ENCODE assay signal across 8 cellular contexts in genomic region chr3:3798641-3799113, GRCh38. TPM values are rescaled to one million over a fixed set of nuclear protein-coding genes. Genes with fewer than 3 reads are reported as not detected.
DNase-seq lines count a peak whose midpoint lies in the region; ATAC-seq and TF ChIP-seq lines count a peak whose summit lies in the region.

No MANE protein-coding gene starts in this region.

- DNase-seq in COLO668 (lab: John Stamatoyannopoulos, UW; ENCODE audit: unreplicated experiment), result peak; percentile 38
- peak; percentile 28 for DNase-seq in activated CD4-positive, alpha-beta memory T cell treated with anti-CD3 and anti-CD28 coated beads, Interleukin-2, amount 10 ng/mL, durations not matched to agents 7 days and 5 days
- peak; percentile 16 for DNase-seq in germinal center (ENCODE audit: low spot score)
- peak in 1 of 2 donors; percentile 76 for DNase-seq in aorta

- H3K27me3 Mint-ChIP-seq in activated CD4-positive, alpha-beta memory T cell treated with anti-CD3 and anti-CD28 coated beads, Interleukin-2, amount 10 ng/mL, durations not matched to agents 7 days and 5 days, result peaks cover 50% of the 10 kb centered on the region

- CTCF ChIA-PET in HEK293 (lab: Yijun Ruan, JAX), result no interaction called here
- CTCF ChIA-PET in activated CD4-positive, alpha-beta memory T cell treated with anti-CD3 and anti-CD28 coated beads, Interleukin-2, amount 10 ng/mL, durations not matched to agents 7 days and 5 days (lab: Charles Lee), result interaction anchor here (0.7 kb wide), 1 partner anchor 1325 kb away, joined by 3 read pairs; no protein-coding TSS in a partner anchor

- no peaks in the 10 kb centered on the region for H3K36me3 Mint-ChIP-seq in activated CD4-positive, alpha-beta memory T cell treated with anti-CD3 and anti-CD28 coated beads, Interleukin-2, amount 10 ng/mL, durations not matched to agents 7 days and 5 days (ENCODE audit: low read depth)

- peak overlapping the region; percentile 71 for H3K4me3 Mint-ChIP-seq in activated CD4-positive, alpha-beta memory T cell treated with anti-CD3 and anti-CD28 coated beads, Interleukin-2, amount 10 ng/mL, durations not matched to agents 7 days and 5 days

- H3K9me3 ChIP-seq in HEK293 (ENCODE audit: control insufficient read depth, insufficient read depth, low read depth, low read length) (no peaks in the 10 kb centered on the region; the same call in 1 of the 2 replicates), neutrophil (no peaks in the 10 kb centered on the region), aorta (ENCODE audit: control insufficient read depth, low read length) (no peaks in the 10 kb centered on the region)

- H3K4me1 Mint-ChIP-seq in activated CD4-positive, alpha-beta memory T cell treated with anti-CD3 and anti-CD28 coated beads, Interleukin-2, amount 10 ng/mL, durations not matched to agents 7 days and 5 days, result peaks cover 11% of the 10 kb centered on the region

- H3K9me3 Mint-ChIP-seq in activated CD4-positive, alpha-beta memory T cell treated with anti-CD3 and anti-CD28 coated beads, Interleukin-2, amount 10 ng/mL, durations not matched to agents 7 days and 5 days, result no peaks in the 10 kb centered on the region

- POLR2A ChIA-PET in HEK293 (lab: Yijun Ruan, JAX), result no interaction called here
- POLR2A ChIA-PET in activated CD4-positive, alpha-beta memory T cell treated with anti-CD3 and anti-CD28 coated beads, Interleukin-2, amount 10 ng/mL, durations not matched to agents 7 days and 5 days (lab: Charles Lee), result no interaction called here

- H3K27ac ChIP-seq in HEK293 (ENCODE audit: extremely low read depth, low read depth, low read length) (peak overlapping the region; percentile 74; the same call in 1 of the 2 replicates), neutrophil (peak overlapping the region; percentile 73), aorta (ENCODE audit: low read depth in 1 of 2, low read length in 2 of 2) (peak overlapping the region in 1 of 2 donors; percentile 4)

- peak; percentile 42 for ATAC-seq in aorta (ENCODE audit: low FRiP score)
- no peak for ATAC-seq in HG03045 (IDR thresholded peaks at IDR 0.05; ENCODE audit: unreplicated experiment)
- no peak for ATAC-seq in GM18870 (IDR thresholded peaks at IDR 0.05; ENCODE audit: unreplicated experiment)

- TF ChIP-seq CTCF in HEK293 (tag by site-specific recombination; IDR thresholded peaks at IDR 0.05) (no peak), neutrophil (IDR thresholded peaks at IDR 0.05) (no peak)

- H3K27ac Mint-ChIP-seq in activated CD4-positive, alpha-beta memory T cell treated with anti-CD3 and anti-CD28 coated beads, Interleukin-2, amount 10 ng/mL, durations not matched to agents 7 days and 5 days, result no peak overlapping the region

- H3K36me3 ChIP-seq in HEK293 (ENCODE audit: control insufficient read depth in 2 of 2, insufficient read depth in 1 of 2, low read length in 2 of 2) (no peaks in the 10 kb centered on the region), neutrophil (no peaks in the 10 kb centered on the region), aorta (ENCODE audit: control insufficient read depth in 1 of 2, insufficient read depth in 2 of 2, low read length in 1 of 2) (no peaks in the 10 kb centered on the region)

- H3K4me1 ChIP-seq in HEK293 (ENCODE audit: control insufficient read depth, insufficient read depth, low read length), result no peaks in the 10 kb centered on the region
- H3K4me1 ChIP-seq in neutrophil (ENCODE audit: control insufficient read depth in 1 of 2, insufficient read depth in 1 of 2, low read depth in 1 of 2, low read length in 1 of 2), result peaks cover 23 to 28% of the 10 kb centered on the region in 2 experiments
- no peaks in the 10 kb centered on the region for H3K4me1 ChIP-seq in aorta (ENCODE audit: control insufficient read depth in 1 of 2, insufficient read depth in 2 of 2, low read length in 2 of 2)

- intact Hi-C loops in aorta (cut with DNase I), result loop anchor here in 1 of 2 donors (5.0 kb wide), 1 partner anchor 596 kb away; no protein-coding TSS in a partner anchor

- H3K27me3 ChIP-seq in neutrophil (peaks cover 61% of the 10 kb centered on the region), aorta (ENCODE audit: control insufficient read depth in 1 of 2, insufficient read depth in 2 of 2, low read length in 1 of 2) (no peaks in the 10 kb centered on the region)

- WGBS in aorta, 2 donors, result 0% methylated on average over 37 of the region's 37 CpGs

- H3K4me3 ChIP-seq in HEK293 (ENCODE audit: low read depth, low read length) (peak overlapping the region; percentile 55), neutrophil (ENCODE audit: low read depth in 1 of 2, low read length in 1 of 2) (peak overlapping the region; percentile 75 to 83), aorta (ENCODE audit: low read length in 2 of 2) (peak overlapping the region; percentile 42 to 48)

TF ChIP-seq in HEK293, 187 proteins besides CTCF, POLR2A, EP300 and RAD21 (continues in another document):
- no peak for TF ChIP-seq ZFP37 (tag by site-specific recombination; IDR thresholded peaks at IDR 0.05)
- peak; percentile 68 for TF ChIP-seq ZNF335 (tag by site-specific recombination; conservative IDR thresholded peaks at IDR 0.05)
- no peak for TF ChIP-seq ZNF548 (tag by site-specific recombination; IDR thresholded peaks at IDR 0.05)
- TF ChIP-seq TCF7L2 (IDR thresholded peaks at IDR 0.05; ENCODE audit: borderline replicate concordance, low read depth, low read length), result no peak
- TF ChIP-seq PRDM10 (tag by site-specific recombination; IDR thresholded peaks at IDR 0.05), result no peak
- TF ChIP-seq RBAK (tag by site-specific recombination; IDR thresholded peaks at IDR 0.05), result no peak
- peak; percentile 38 for TF ChIP-seq SP2 (tag by site-specific recombination; IDR thresholded peaks at IDR 0.05)
- TF ChIP-seq ZBTB20 (tag by site-specific recombination; IDR thresholded peaks at IDR 0.05), result peak; percentile 90
- TF ChIP-seq ZNF140 (tag by site-specific recombination; IDR thresholded peaks at IDR 0.05), result no peak
- TF ChIP-seq ZBTB26 (tag by site-specific recombination; optimal IDR thresholded peaks at IDR 0.05), result peak; percentile 41
- TF ChIP-seq SCRT2 (tag by site-specific recombination; IDR thresholded peaks at IDR 0.05), result no peak
- TF ChIP-seq ZNF639 (tag by site-specific recombination; IDR thresholded peaks at IDR 0.05), result no peak
- TF ChIP-seq ZNF175 (tag by site-specific recombination; IDR thresholded peaks at IDR 0.05), result no peak
- no peak for TF ChIP-seq ZNF585B (tag by site-specific recombination; IDR thresholded peaks at IDR 0.05)

RNA-seq across cellular contexts. Expression of gene LRRN1, which starts 0.6 kb away (rescaled TPM):
- total RNA-seq in activated CD4-positive, alpha-beta memory T cell treated with anti-CD3 and anti-CD28 coated beads, Interleukin-2, amount 10 ng/mL, durations not matched to agents 7 days and 5 days, result under 1 TPM; 0.10 to 0.35 TPM
- 1 to 10 TPM; 4.8 to 6.6 TPM for total RNA-seq in aorta
- polyA plus RNA-seq in aorta, result under 1 TPM; 0.31 to 0.38 TPM

Comparison
In these comparisons a context has a peak if more than half of its experiments do, and no peak if none do; other contexts are left out.
1. RNA of gene LRRN1, which starts 0.6 kb away (total RNA-seq): 4.8 to 6.6 TPM in aorta; 0.10 to 0.35 TPM in activated CD4-positive, alpha-beta memory T cell treated with anti-CD3 and anti-CD28 coated beads, Interleukin-2, amount 10 ng/mL, durations not matched to agents 7 days and 5 days; every median in the first group is over 4 times any median in the second.
2. Peak in every context shown above with its lines, with median percentiles within 50 percentile points of each other: H3K4me3 ChIP-seq.